ENCODE assay signal across 11 cellular contexts in the genomic region with DNA sequence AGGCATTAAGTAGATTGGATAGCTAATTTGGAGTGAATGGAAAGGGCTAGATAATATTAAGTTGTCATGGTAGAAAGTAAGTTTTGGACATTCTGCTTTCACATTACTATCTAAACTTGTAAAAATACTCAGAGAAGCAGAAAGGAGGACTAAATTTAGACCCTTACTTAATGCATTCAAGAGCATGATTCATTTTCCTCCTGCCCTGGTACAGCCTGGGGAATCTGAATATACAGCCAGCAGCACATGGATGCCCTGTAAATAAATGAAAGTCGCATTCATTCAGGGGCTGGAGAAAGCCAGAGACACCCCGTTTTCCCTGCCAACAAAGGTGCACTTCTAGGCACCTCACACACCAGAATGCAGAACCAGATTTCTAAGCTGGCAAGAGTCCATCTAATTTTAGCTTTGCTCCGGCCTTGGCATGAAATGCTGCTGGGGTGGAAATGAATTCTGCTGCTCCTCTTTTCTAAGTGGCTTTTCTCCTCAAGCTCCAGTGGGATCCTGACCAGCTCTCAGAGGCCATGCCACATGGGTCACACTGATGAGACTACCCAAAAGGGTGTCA.
DNase-seq lines count a peak whose midpoint lies in the region; ATAC-seq and TF ChIP-seq lines count a peak whose summit lies in the region.
"Had no signal": no experiment of that assay in that cellular context is flagged by ENCODE, and none has a peak within 500 bp of the region (broad histone marks: within the 10 kb centered on the region; RNA-seq: fewer than 3 reads in every experiment).

No MANE protein-coding gene starts in this region.

- H3K4me2 ChIP-seq in parathyroid adenoma (ENCODE audit: low read length): no peak overlapping the region

- no peaks in the 10 kb centered on the region for H3K27me3 Mint-ChIP-seq in endothelial cell (ENCODE audit: unreplicated experiment)

- no peaks in the 10 kb centered on the region for H3K36me3 ChIP-seq in parathyroid adenoma (ENCODE audit: control insufficient read depth, insufficient read depth, low read length)
- H3K36me3 ChIP-seq: BE2C had no signal

- no peak overlapping the region for H3K4me3 Mint-ChIP-seq in endothelial cell (ENCODE audit: unreplicated experiment)
- H3K4me3 Mint-ChIP-seq: naive thymus-derived CD8-positive, alpha-beta T cell had no signal

- no peak overlapping the region for H3K27ac Mint-ChIP-seq in endothelial cell (ENCODE audit: unreplicated experiment)

- no peak overlapping the region for H3K9ac ChIP-seq in parathyroid adenoma

- CTCF ChIA-PET in AG04450 (lab: Charles Lee): no interaction called here

- TF ChIP-seq CTCF in AG04450 (IDR thresholded peaks at IDR 0.05; ENCODE audit: low read depth, low read length) (no peak), fibroblast of pulmonary artery (IDR thresholded peaks at IDR 0.05; ENCODE audit: low read length, missing control alignments) (no peak), parathyroid adenoma (IDR thresholded peaks at IDR 0.05) (no peak), endothelial cell (IDR thresholded peaks at IDR 0.05; ENCODE audit: unreplicated experiment) (no peak)

- H3K4me1 Mint-ChIP-seq in endothelial cell (ENCODE audit: unreplicated experiment): no peaks in the 10 kb centered on the region
- H3K4me1 Mint-ChIP-seq: naive thymus-derived CD8-positive, alpha-beta T cell had no signal

- H3K9me3 Mint-ChIP-seq in endothelial cell (ENCODE audit: unreplicated experiment): no peaks in the 10 kb centered on the region
- H3K9me3 Mint-ChIP-seq: naive thymus-derived CD8-positive, alpha-beta T cell had no signal

- peak overlapping the region; percentile 17 for H2AFZ ChIP-seq in parathyroid adenoma

- ATAC-seq in SK-N-SH treated with all-trans-retinoic acid at 6 μM for 48 hours: peak; percentile 81
- no peak for ATAC-seq in HG02852 (IDR thresholded peaks at IDR 0.05; ENCODE audit: unreplicated experiment)
- ATAC-seq in HG02759 (IDR thresholded peaks at IDR 0.05; ENCODE audit: unreplicated experiment): no peak
- ATAC-seq in HG03354 (IDR thresholded peaks at IDR 0.05; ENCODE audit: poor library complexity, severe bottlenecking, unreplicated experiment): no peak
- ATAC-seq: naive thymus-derived CD8-positive, alpha-beta T cell had no signal

- H3K36me3 Mint-ChIP-seq in endothelial cell (ENCODE audit: low read depth, unreplicated experiment): no peaks in the 10 kb centered on the region
- H3K36me3 Mint-ChIP-seq: naive thymus-derived CD8-positive, alpha-beta T cell had no signal

- H3K4me1 ChIP-seq in parathyroid adenoma: peaks cover 4% of the 10 kb centered on the region
- H3K4me1 ChIP-seq: BE2C had no signal

- H3K4me3 ChIP-seq in AG04450 (ENCODE audit: low read depth, low read length) (no peak overlapping the region), fibroblast of pulmonary artery (replicated peaks; ENCODE audit: low read depth, low read length) (no peak overlapping the region), parathyroid adenoma (ENCODE audit: low read depth, low read length) (no peak overlapping the region)

- H3K9me3 ChIP-seq in AG04450 (ENCODE audit: control insufficient read depth, insufficient read depth, low read length): no peaks in the 10 kb centered on the region
- no peaks in the 10 kb centered on the region for H3K9me3 ChIP-seq in parathyroid adenoma (ENCODE audit: control insufficient read depth, low read length)
- H3K9me3 ChIP-seq: BE2C had no signal

- POLR2A ChIA-PET in AG04450 (lab: Yijun Ruan, JAX): interaction anchor here (0.6 to 0.7 kb wide), 3 partner anchors 11 to 248 kb away, joined by 3 to 7 read pairs (median 3); no protein-coding TSS in a partner anchor

- peak overlapping the region; percentile 63 for H3K27ac ChIP-seq in AG04450 (ENCODE audit: low read depth, low read length)
- H3K27ac ChIP-seq in parathyroid adenoma: peak overlapping the region; percentile 32
- H3K27ac ChIP-seq: epithelial cell of prostate had no signal

- DNase-seq in AG04450 (ENCODE audit: low read depth, low spot score) (no peak), fibroblast of pulmonary artery (ENCODE audit: low read depth) (peak; percentile 86), endothelial cell (ENCODE audit: low spot score) (no peak)
- DNase-seq: BE2C; naive thymus-derived CD8-positive, alpha-beta T cell had no signal

- H3K27me3 ChIP-seq in AG04450 (ENCODE audit: control insufficient read depth, insufficient read depth, low read length): no peaks in the 10 kb centered on the region
- H3K27me3 ChIP-seq in parathyroid adenoma (ENCODE audit: control insufficient read depth, insufficient read depth, low read length): no peaks in the 10 kb centered on the region
- H3K27me3 ChIP-seq: BE2C had no signal

- H3K79me2 ChIP-seq in parathyroid adenoma: no peaks in the 10 kb centered on the region

TF ChIP-seq in SK-N-SH treated with all-trans-retinoic acid at 6 μM for 48 hours, 23 proteins besides CTCF, POLR2A, EP300 and RAD21:
- no peak for TF ChIP-seq CSDC2 (CRISPR knock-in tag; IDR thresholded peaks at IDR 0.05)
- no peak for TF ChIP-seq ZNF70 (CRISPR knock-in tag; IDR thresholded peaks at IDR 0.05)
- no peak for TF ChIP-seq OSR1 (CRISPR knock-in tag; IDR thresholded peaks at IDR 0.05)
- no peak for TF ChIP-seq ZFP3 (CRISPR knock-in tag; IDR thresholded peaks at IDR 0.05)
- no peak for TF ChIP-seq PPARA (CRISPR knock-in tag; IDR thresholded peaks at IDR 0.05; ENCODE audit: borderline replicate concordance)
- TF ChIP-seq GLIS3 (CRISPR knock-in tag; IDR thresholded peaks at IDR 0.05): no peak
- TF ChIP-seq ISL1 (CRISPR knock-in tag; IDR thresholded peaks at IDR 0.05): no peak
- TF ChIP-seq CREB5 (CRISPR knock-in tag; IDR thresholded peaks at IDR 0.05; ENCODE audit: low read depth): no peak
- TF ChIP-seq ZFP30 (CRISPR knock-in tag; IDR thresholded peaks at IDR 0.05): no peak
- TF ChIP-seq RARB (CRISPR knock-in tag; IDR thresholded peaks at IDR 0.05): no peak
- no peak; the same call in 1 of the 2 replicates for TF ChIP-seq TOX (CRISPR knock-in tag; IDR thresholded peaks at IDR 0.05; ENCODE audit: borderline replicate concordance)
